ENCODE assay signal across 16 cellular contexts in the genomic region with DNA sequence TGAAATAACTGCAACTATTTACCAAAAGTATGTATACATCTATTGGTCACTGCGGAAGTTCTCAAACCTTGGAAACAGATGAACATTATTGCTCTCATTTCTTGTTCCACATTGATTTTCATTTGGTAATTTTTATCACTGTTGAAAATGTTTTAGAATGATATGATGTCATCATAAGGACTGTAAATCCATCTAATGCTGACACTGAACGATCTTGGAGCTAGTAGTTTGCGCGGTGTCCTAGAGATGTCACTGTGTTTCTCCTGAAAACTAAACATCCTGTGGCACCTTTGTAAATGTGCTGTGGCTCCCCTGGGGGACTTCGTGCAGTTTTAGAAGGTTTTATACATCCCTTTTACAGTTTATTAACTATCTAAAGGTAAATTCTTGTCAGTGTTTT.
DNase-seq lines count a peak whose midpoint lies in the region; ATAC-seq and TF ChIP-seq lines count a peak whose summit lies in the region.
"Had no signal": no experiment of that assay in that cellular context is flagged by ENCODE, and none has a peak within 500 bp of the region (broad histone marks: within the 10 kb centered on the region; RNA-seq: fewer than 3 reads in every experiment).

No MANE protein-coding gene starts in this region.

- no peaks in the 10 kb centered on the region for H3K79me2 ChIP-seq in MM.1S (ENCODE audit: low read length)

- no peaks in the 10 kb centered on the region for H3F3A ChIP-seq in MM.1S (ENCODE audit: insufficient read depth, low read length)

- H3K27me3 Mint-ChIP-seq in HFFc6 (ENCODE audit: insufficient read depth): no peaks in the 10 kb centered on the region

- H3K36me3 ChIP-seq in MM.1S (replicated peaks; ENCODE audit: insufficient read depth, low read length) (no peaks in the 10 kb centered on the region), mesodermal cell (ENCODE audit: control insufficient read depth, insufficient read depth, low read length) (no peaks in the 10 kb centered on the region)

- H3K4me2 ChIP-seq in MM.1S (ENCODE audit: low read depth, low read length): no peak overlapping the region
- H3K4me2 ChIP-seq: KMS-11 had no signal

- H3K27ac ChIP-seq in C4-2B: no peak overlapping the region
- H3K27ac ChIP-seq in MM.1S (ENCODE audit: low read length): no peak overlapping the region
- peak overlapping the region; percentile 67 for H3K27ac ChIP-seq in mesodermal cell (ENCODE audit: low read depth, low read length, severe bottlenecking)
- H3K27ac ChIP-seq: KMS-11 had no signal

- no peak overlapping the region for H3K4me3 Mint-ChIP-seq in HFFc6
- H3K4me3 Mint-ChIP-seq: B cell; CD14-positive monocyte; CD8-positive, alpha-beta T cell; IgD-negative memory B cell had no signal

- no peaks in the 10 kb centered on the region for H3K4me1 ChIP-seq in MM.1S (ENCODE audit: low read length)
- peaks cover 13% of the 10 kb centered on the region for H3K4me1 ChIP-seq in mesodermal cell (ENCODE audit: control insufficient read depth, insufficient read depth, low read length, poor library complexity, severe bottlenecking)
- H3K4me1 ChIP-seq: Caco-2 had no signal

- peak overlapping the region; percentile 21; the same call in 1 of the 2 replicates for H2AFZ ChIP-seq in MM.1S (ENCODE audit: low read length)

- no peak overlapping the region for H3K27ac Mint-ChIP-seq in HFFc6
- H3K27ac Mint-ChIP-seq: B cell; CD14-positive monocyte; CD8-positive, alpha-beta T cell; IgD-negative memory B cell had no signal

- TF ChIP-seq CTCF in C4-2B (conservative IDR thresholded peaks at IDR 0.05) (peak; percentile 14; the same call in 1 of the 2 replicates), MM.1S (IDR thresholded peaks at IDR 0.05; ENCODE audit: low read length) (no peak), HFFc6 (IDR thresholded peaks at IDR 0.05) (no peak)

- H3K27me3 ChIP-seq in MM.1S (replicated peaks; ENCODE audit: insufficient read depth, low read length): no peaks in the 10 kb centered on the region

- H3K9me2 ChIP-seq in MM.1S (replicated peaks; ENCODE audit: insufficient read depth, low read length): no peaks in the 10 kb centered on the region

- 83 to 100% methylated on average over 3 of the region's 5 CpGs for WGBS in mesodermal cell (ENCODE audit: insufficient coverage in 2 of 2), 2 experiments

- H3K4me1 Mint-ChIP-seq in HFFc6 (ENCODE audit: low read depth): no peaks in the 10 kb centered on the region
- H3K4me1 Mint-ChIP-seq: B cell, CD14-positive monocyte, IgD-negative memory B cell had no signal

- 0 out of 2 replicates have a peak, but pooled peaks cover 3% of the 10 kb centered on the region for H3K9me3 Mint-ChIP-seq in HFFc6
- H3K9me3 Mint-ChIP-seq: CD8-positive, alpha-beta T cell had no signal

- H3K9me3 ChIP-seq in MM.1S (replicated peaks; ENCODE audit: insufficient read depth, low read length): no peaks in the 10 kb centered on the region
- H3K9me3 ChIP-seq in mesodermal cell (ENCODE audit: control insufficient read depth, low read length): peaks cover 10% of the 10 kb centered on the region

- H3K4me3 ChIP-seq in MM.1S (ENCODE audit: low read length): no peak overlapping the region
- no peak overlapping the region for H3K4me3 ChIP-seq in mesodermal cell (ENCODE audit: extremely low read depth, insufficient read depth, low read length, poor library complexity, severe bottlenecking)

- no peaks in the 10 kb centered on the region for H4K20me1 ChIP-seq in MM.1S (ENCODE audit: insufficient read depth, low read length)

- H3K9ac ChIP-seq in MM.1S (ENCODE audit: low read length): no peak overlapping the region
- H3K9ac ChIP-seq: KMS-11 had no signal

- DNase-seq in NCI-H748 (lab: John Stamatoyannopoulos, UW; ENCODE audit: unreplicated experiment) (peak; percentile 7), NCI-H748 treated with DMSO at 0.1 percent for 48 hours (lab: John Stamatoyannopoulos, UW) (no peak), MM.1S (no peak), HFFc6 (no peak), activated T-cell treated with anti-CD3 and anti-CD28 coated beads for 4 hours (no peak)
- DNase-seq: Caco-2; CD8-positive, alpha-beta T cell; DMS79 treated with DMSO at 0.1 percent for 48 hours; GDM1 had no signal

- ATAC-seq in HG02852 (IDR thresholded peaks at IDR 0.05; ENCODE audit: unreplicated experiment): no peak
- ATAC-seq: CD8-positive, alpha-beta T cell had no signal

- no peaks in the 10 kb centered on the region for H3K36me3 Mint-ChIP-seq in HFFc6 (ENCODE audit: low read depth)
- H3K36me3 Mint-ChIP-seq: CD14-positive monocyte; CD8-positive, alpha-beta T cell; IgD-negative memory B cell had no signal
